In genomic region chr2:171272039-171272438, GRCh38 we compare ENCODE assay signal across 2 cellular contexts.
TF ChIP-seq lines count a peak whose summit lies in the region.

No MANE protein-coding gene starts in this region.

TF ChIP-seq in HCT116, 20 proteins besides CTCF, POLR2A, EP300 and RAD21 (continued from another document):
- TF ChIP-seq REST (IDR thresholded peaks at IDR 0.05; ENCODE audit: low read depth) (no peak), CEBPB (IDR thresholded peaks at IDR 0.05; ENCODE audit: low read depth) (peak; percentile 98), POLR2AphosphoS5 (IDR thresholded peaks at IDR 0.05; ENCODE audit: low read depth, low read length) (peak; percentile 41; the same call in 1 of the 2 replicates), ELF1 (IDR thresholded peaks at IDR 0.05; ENCODE audit: borderline replicate concordance, low read depth) (no peak), ZBTB33 (IDR thresholded peaks at IDR 0.05; ENCODE audit: extremely low read depth, insufficient replicate concordance, low read length) (no peak), SIN3A (IDR thresholded peaks at IDR 0.05; ENCODE audit: low read depth) (peak; percentile 75), SP1 (IDR thresholded peaks at IDR 0.05; ENCODE audit: low read depth) (peak; percentile 79), SRF (IDR thresholded peaks at IDR 0.05; ENCODE audit: low read depth) (peak; percentile 50; the same call in 1 of the 2 replicates), ATF3 (IDR thresholded peaks at IDR 0.05) (no peak), JUND (IDR thresholded peaks at IDR 0.05) (peak; percentile 92), ZFX (IDR thresholded peaks at IDR 0.05) (no peak), YY1 (IDR thresholded peaks at IDR 0.05; ENCODE audit: extremely low read depth, insufficient replicate concordance, low read depth, low read length) (peak; percentile 44), ZNF274 (IDR thresholded peaks at IDR 0.05; ENCODE audit: low read depth, low read length) (no peak), FOSL1 (IDR thresholded peaks at IDR 0.05; ENCODE audit: low read depth) (peak; percentile 86), EZH2phosphoT487 (IDR thresholded peaks at IDR 0.05; ENCODE audit: borderline replicate concordance) (no peak), TCF7L2 (IDR thresholded peaks at IDR 0.05; ENCODE audit: borderline replicate concordance, extremely low read depth, insufficient read depth, insufficient read length) (no peak), EZH2 (IDR thresholded peaks at IDR 0.05) (no peak), EGR1 (IDR thresholded peaks at IDR 0.05; ENCODE audit: low read depth) (0 out of 2 replicates have a peak, but pooled peaks have one; percentile 29)

TF ChIP-seq in SK-N-SH, 30 proteins besides CTCF, POLR2A, EP300 and RAD21 (continued from another document):
- TF ChIP-seq, protein P1, sequence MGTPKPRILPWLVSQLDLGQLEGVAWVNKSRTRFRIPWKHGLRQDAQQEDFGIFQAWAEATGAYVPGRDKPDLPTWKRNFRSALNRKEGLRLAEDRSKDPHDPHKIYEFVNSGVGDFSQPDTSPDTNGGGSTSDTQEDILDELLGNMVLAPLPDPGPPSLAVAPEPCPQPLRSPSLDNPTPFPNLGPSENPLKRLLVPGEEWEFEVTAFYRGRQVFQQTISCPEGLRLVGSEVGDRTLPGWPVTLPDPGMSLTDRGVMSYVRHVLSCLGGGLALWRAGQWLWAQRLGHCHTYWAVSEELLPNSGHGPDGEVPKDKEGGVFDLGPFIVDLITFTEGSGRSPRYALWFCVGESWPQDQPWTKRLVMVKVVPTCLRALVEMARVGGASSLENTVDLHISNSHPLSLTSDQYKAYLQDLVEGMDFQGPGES (IDR thresholded peaks at IDR 0.05; ENCODE audit: low read depth, low read length), result no peak
- TF ChIP-seq EZH2phosphoT487 (IDR thresholded peaks at IDR 0.05; ENCODE audit: borderline replicate concordance, low read depth) (no peak), USF2 (IDR thresholded peaks at IDR 0.05; ENCODE audit: borderline replicate concordance, low read depth, low read length) (no peak), MEF2A (IDR thresholded peaks at IDR 0.05; ENCODE audit: borderline replicate concordance, low read depth) (no peak), YY1 (IDR thresholded peaks at IDR 0.05; ENCODE audit: low read depth) (no peak), REST (IDR thresholded peaks at IDR 0.05; ENCODE audit: low read depth, low read length) (0 out of 2 replicates have a peak, but pooled peaks have one; percentile 8), ZBTB33 (IDR thresholded peaks at IDR 0.05; ENCODE audit: borderline replicate concordance, low read depth) (no peak), SMC3 (IDR thresholded peaks at IDR 0.05; ENCODE audit: low read depth, low read length) (no peak), MAX (IDR thresholded peaks at IDR 0.05; ENCODE audit: low read depth) (0 out of 2 replicates have a peak, but pooled peaks have one; percentile 48), NRF1 (IDR thresholded peaks at IDR 0.05; ENCODE audit: low read depth, low read length) (no peak), SIN3A (IDR thresholded peaks at IDR 0.05; ENCODE audit: borderline replicate concordance, low read depth, low read length) (0 out of 2 replicates have a peak, but pooled peaks have one; percentile 32), FOXJ3 (CRISPR knock-in tag; IDR thresholded peaks at IDR 0.05) (no peak), TCF12 (IDR thresholded peaks at IDR 0.05) (peak; percentile 73), TEAD4 (IDR thresholded peaks at IDR 0.05; ENCODE audit: borderline replicate concordance, insufficient read depth) (0 out of 2 replicates have a peak, but pooled peaks have one; percentile 45), CHD2 (IDR thresholded peaks at IDR 0.05; ENCODE audit: low read length, partially characterized antibody) (no peak), GATA2 (CRISPR knock-in tag; IDR thresholded peaks at IDR 0.05) (no peak), TAF1 (IDR thresholded peaks at IDR 0.05; ENCODE audit: borderline replicate concordance, low read depth, low read length) (no peak), RFX5 (IDR thresholded peaks at IDR 0.05; ENCODE audit: low read length) (no peak), RCOR1 (IDR thresholded peaks at IDR 0.05; ENCODE audit: low read length) (no peak), FOSL2 (IDR thresholded peaks at IDR 0.05; ENCODE audit: borderline replicate concordance, low read depth) (peak; percentile 87; the same call in 1 of the 2 replicates)
TF ChIP-seq in SK-N-SH: peak in this region for 10.
